Comparison of ENCODE assay signal across 10 cellular contexts in the genomic region with DNA sequence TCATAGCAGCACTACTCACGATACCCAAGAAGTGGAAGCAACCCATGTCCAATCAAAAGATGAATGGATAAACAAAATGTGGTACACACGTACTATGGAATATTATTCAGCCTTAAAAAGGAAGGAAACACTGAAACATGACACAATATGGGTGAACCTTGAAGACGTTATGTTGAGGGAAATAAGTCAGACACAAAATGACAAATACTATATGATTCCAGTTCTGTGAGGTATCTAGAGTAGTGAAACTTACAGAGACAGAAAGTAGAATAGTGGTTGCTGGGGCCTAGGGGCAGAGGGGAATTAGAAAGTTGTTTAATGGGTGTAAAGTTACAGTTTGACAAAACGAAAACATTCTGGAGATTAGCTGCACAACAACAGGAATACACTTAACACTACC. TPM values are rescaled to one million over a fixed set of nuclear protein-coding genes. Genes with fewer than 3 reads are reported as not detected.
DNase-seq lines count a peak whose midpoint lies in the region; ATAC-seq and TF ChIP-seq lines count a peak whose summit lies in the region.
"Had no signal": no experiment of that assay in that cellular context is flagged by ENCODE, and none has a peak within 500 bp of the region (broad histone marks: within the 10 kb centered on the region; RNA-seq: fewer than 3 reads in every experiment).

No MANE protein-coding gene starts in this region.

- H3K9ac ChIP-seq in Karpas-422 (ENCODE audit: low read length), result no peak overlapping the region

- H3K4me1 Mint-ChIP-seq in activated naive CD4-positive, alpha-beta T cell treated with anti-CD3 and anti-CD28 coated beads for 36 hours (ENCODE audit: low read depth), result peaks cover 68% of the 10 kb centered on the region
- H3K4me1 Mint-ChIP-seq in activated naive CD4-positive, alpha-beta T cell treated with anti-CD3 and anti-CD28 coated beads, Interleukin-2, amount 10 ng/mL, durations not matched to agents 7 days and 5 days, result peaks cover 12% of the 10 kb centered on the region
- H3K4me1 Mint-ChIP-seq in stimulated activated naive B cell treated with anti-CD40 and anti-IgM and Interleukin-4, amounts not matched to agents 10 μg/mL and 1 μg/mL and 100 μg/mL, for 72 hours, result peaks cover 32 to 60% of the 10 kb centered on the region in 2 donors

- TF ChIP-seq EP300 in suprapubic skin (IDR thresholded peaks at IDR 0.05), result no peak

- H3K36me3 Mint-ChIP-seq in activated naive CD4-positive, alpha-beta T cell treated with anti-CD3 and anti-CD28 coated beads for 36 hours (ENCODE audit: low read depth), result peaks cover 9% of the 10 kb centered on the region
- peaks cover 6% of the 10 kb centered on the region for H3K36me3 Mint-ChIP-seq in activated naive CD4-positive, alpha-beta T cell treated with anti-CD3 and anti-CD28 coated beads, Interleukin-2, amount 10 ng/mL, durations not matched to agents 7 days and 5 days
- H3K36me3 Mint-ChIP-seq in stimulated activated naive B cell treated with anti-CD40 and anti-IgM and Interleukin-4, amounts not matched to agents 10 μg/mL and 1 μg/mL and 100 μg/mL, for 72 hours, result peaks cover 18 to 22% of the 10 kb centered on the region in 2 donors

- no peak overlapping the region for H3K4me2 ChIP-seq in Karpas-422 (ENCODE audit: low read depth, low read length, poor library complexity, severe bottlenecking)

- H3K9me3 ChIP-seq in HEK293 (ENCODE audit: control insufficient read depth, insufficient read depth, low read depth, low read length) (no peaks in the 10 kb centered on the region), Karpas-422 (ENCODE audit: low read length) (no peaks in the 10 kb centered on the region), suprapubic skin (no peaks in the 10 kb centered on the region)
- H3K9me3 ChIP-seq: colonic mucosa had no signal

- no peak overlapping the region for H2AFZ ChIP-seq in Karpas-422 (ENCODE audit: low read length)

- H3K27me3 ChIP-seq in foreskin keratinocyte, result no peaks in the 10 kb centered on the region
- no peaks in the 10 kb centered on the region for H3K27me3 ChIP-seq in Karpas-422 (ENCODE audit: low read length)
- no peaks in the 10 kb centered on the region for H3K27me3 ChIP-seq in suprapubic skin
- H3K27me3 ChIP-seq: colonic mucosa had no signal

- no peak for TF ChIP-seq POLR2A in suprapubic skin (IDR thresholded peaks at IDR 0.05)

- H3K36me3 ChIP-seq in HEK293 (ENCODE audit: control insufficient read depth in 2 of 2, insufficient read depth in 1 of 2, low read length in 2 of 2), result no peaks in the 10 kb centered on the region
- H3K36me3 ChIP-seq in Karpas-422 (ENCODE audit: insufficient read depth, low read length), result no peaks in the 10 kb centered on the region
- no peaks in the 10 kb centered on the region for H3K36me3 ChIP-seq in suprapubic skin
- H3K36me3 ChIP-seq: colonic mucosa had no signal

- H3K4me3 ChIP-seq in HEK293 (ENCODE audit: low read depth, low read length) (no peak overlapping the region), Karpas-422 (ENCODE audit: low read length) (no peak overlapping the region), suprapubic skin (no peak overlapping the region)
- H3K4me3 ChIP-seq: colonic mucosa had no signal

- H3K4me3 Mint-ChIP-seq in activated naive CD4-positive, alpha-beta T cell treated with anti-CD3 and anti-CD28 coated beads for 36 hours, result no peak overlapping the region
- no peak overlapping the region for H3K4me3 Mint-ChIP-seq in activated naive CD4-positive, alpha-beta T cell treated with anti-CD3 and anti-CD28 coated beads, Interleukin-2, amount 10 ng/mL, durations not matched to agents 7 days and 5 days
- H3K4me3 Mint-ChIP-seq in stimulated activated naive B cell treated with anti-CD40 and anti-IgM and Interleukin-4, amounts not matched to agents 10 μg/mL and 1 μg/mL and 100 μg/mL, for 72 hours, result peak overlapping the region in 1 of 2 donors; percentile 55
- H3K4me3 Mint-ChIP-seq: activated CD4-positive, alpha-beta T cell treated with anti-CD3 and anti-CD28 coated beads, Interleukin-2, amount 10 ng/mL, durations not matched to agents 7 days and 5 days had no signal

- H3K4me1 ChIP-seq in HEK293 (ENCODE audit: control insufficient read depth, insufficient read depth, low read length) (peaks cover 15% of the 10 kb centered on the region), foreskin keratinocyte (no peaks in the 10 kb centered on the region), Karpas-422 (ENCODE audit: low read length) (peaks cover 38% of the 10 kb centered on the region), suprapubic skin (no peaks in the 10 kb centered on the region)
- H3K4me1 ChIP-seq: colonic mucosa had no signal

- DNase-seq in activated naive CD4-positive, alpha-beta T cell treated with anti-CD3 and anti-CD28 coated beads for 36 hours, result peak; percentile 34
- no peak for DNase-seq in activated naive CD4-positive, alpha-beta T cell treated with anti-CD3 and anti-CD28 coated beads, Interleukin-2, amount 10 ng/mL, durations not matched to agents 7 days and 5 days
- DNase-seq in stimulated activated naive B cell treated with anti-CD40 and anti-IgM and Interleukin-4, amounts not matched to agents 10 μg/mL and 1 μg/mL and 100 μg/mL, for 72 hours, result no peak
- DNase-seq in foreskin keratinocyte, result no peak
- DNase-seq in Karpas-422, result no peak
- no peak for DNase-seq in suprapubic skin (ENCODE audit: low spot score in 2 of 2)
- DNase-seq: activated CD4-positive, alpha-beta T cell treated with anti-CD3 and anti-CD28 coated beads, Interleukin-2, amount 10 ng/mL, durations not matched to agents 7 days and 5 days; colonic mucosa had no signal

- H3K27ac ChIP-seq in HEK293 (ENCODE audit: extremely low read depth, low read depth, low read length), result no peak overlapping the region
- no peak overlapping the region for H3K27ac ChIP-seq in foreskin keratinocyte
- H3K27ac ChIP-seq in Karpas-422 (ENCODE audit: low read length), result no peak overlapping the region
- H3K27ac ChIP-seq in suprapubic skin, result no peak overlapping the region
- H3K27ac ChIP-seq: colonic mucosa had no signal

- no peaks in the 10 kb centered on the region for H3K27me3 Mint-ChIP-seq in activated naive CD4-positive, alpha-beta T cell treated with anti-CD3 and anti-CD28 coated beads for 36 hours (ENCODE audit: low read depth)
- H3K27me3 Mint-ChIP-seq in activated naive CD4-positive, alpha-beta T cell treated with anti-CD3 and anti-CD28 coated beads, Interleukin-2, amount 10 ng/mL, durations not matched to agents 7 days and 5 days, result no peaks in the 10 kb centered on the region
- H3K27me3 Mint-ChIP-seq in stimulated activated naive B cell treated with anti-CD40 and anti-IgM and Interleukin-4, amounts not matched to agents 10 μg/mL and 1 μg/mL and 100 μg/mL, for 72 hours, result no peaks in the 10 kb centered on the region
- H3K27me3 Mint-ChIP-seq: activated CD4-positive, alpha-beta T cell treated with anti-CD3 and anti-CD28 coated beads, Interleukin-2, amount 10 ng/mL, durations not matched to agents 7 days and 5 days had no signal

- peak; percentile 77 for ATAC-seq in HG03565 (IDR thresholded peaks at IDR 0.05; ENCODE audit: unreplicated experiment)
- ATAC-seq in stimulated activated naive B cell treated with anti-CD40 and anti-IgM and Interleukin-4, amounts not matched to agents 10 μg/mL and 1 μg/mL and 100 μg/mL, for 72 hours (replicated peaks), result peak in 1 of 2 donors; percentile 53
- no peak for ATAC-seq in foreskin keratinocyte

- H3K79me2 ChIP-seq in Karpas-422 (ENCODE audit: low read length), result peaks cover 98% of the 10 kb centered on the region

- intact Hi-C loops in activated naive CD4-positive, alpha-beta T cell treated with anti-CD3 and anti-CD28 coated beads for 36 hours (cut with micrococcal nuclease), result loop anchor here (1.0 to 2.0 kb wide), 3 partner anchors 23 to 183 kb away; no protein-coding TSS in a partner anchor

- no peak for TF ChIP-seq CTCF in HEK293 (tag by site-specific recombination; IDR thresholded peaks at IDR 0.05)
- TF ChIP-seq CTCF in foreskin keratinocyte (conservative IDR thresholded peaks at IDR 0.05), result no peak
- no peak for TF ChIP-seq CTCF in suprapubic skin (IDR thresholded peaks at IDR 0.05)

- CTCF ChIA-PET in activated naive CD4-positive, alpha-beta T cell treated with anti-CD3 and anti-CD28 coated beads for 36 hours (lab: Charles Lee), result interaction anchor here (0.9 to 1.5 kb wide), 2 partner anchors 23 to 41 kb away, joined by 4 to 5 read pairs; no protein-coding TSS in a partner anchor
- CTCF ChIA-PET in activated naive CD4-positive, alpha-beta T cell treated with anti-CD3 and anti-CD28 coated beads, Interleukin-2, amount 10 ng/mL, durations not matched to agents 7 days and 5 days (lab: Charles Lee), result interaction anchor here (2.0 kb wide), 1 partner anchor 50 kb away, joined by 4 read pairs; no protein-coding TSS in a partner anchor
- CTCF ChIA-PET in HEK293 (lab: Yijun Ruan, JAX), result interaction anchor here (0.7 kb wide), 1 partner anchor 9 kb away, joined by 5 read pairs; no protein-coding TSS in a partner anchor

- no peaks in the 10 kb centered on the region for H3K9me2 ChIP-seq in Karpas-422 (replicated peaks; ENCODE audit: insufficient read depth, low read length)

- peaks cover 56% of the 10 kb centered on the region for H4K20me1 ChIP-seq in Karpas-422 (ENCODE audit: insufficient read depth, low read depth, low read length)

- POLR2A ChIA-PET in HEK293 (lab: Yijun Ruan, JAX), result no interaction called here

- H3K27ac Mint-ChIP-seq in activated naive CD4-positive, alpha-beta T cell treated with anti-CD3 and anti-CD28 coated beads for 36 hours, result peak overlapping the region; percentile 47
- H3K27ac Mint-ChIP-seq in activated naive CD4-positive, alpha-beta T cell treated with anti-CD3 and anti-CD28 coated beads, Interleukin-2, amount 10 ng/mL, durations not matched to agents 7 days and 5 days, result no peak overlapping the region
- H3K27ac Mint-ChIP-seq in stimulated activated naive B cell treated with anti-CD40 and anti-IgM and Interleukin-4, amounts not matched to agents 10 μg/mL and 1 μg/mL and 100 μg/mL, for 72 hours, result peak overlapping the region; percentile 86
- H3K27ac Mint-ChIP-seq: activated CD4-positive, alpha-beta T cell treated with anti-CD3 and anti-CD28 coated beads, Interleukin-2, amount 10 ng/mL, durations not matched to agents 7 days and 5 days had no signal

- no peaks in the 10 kb centered on the region for H3K9me3 Mint-ChIP-seq in activated naive CD4-positive, alpha-beta T cell treated with anti-CD3 and anti-CD28 coated beads for 36 hours
- H3K9me3 Mint-ChIP-seq in activated naive CD4-positive, alpha-beta T cell treated with anti-CD3 and anti-CD28 coated beads, Interleukin-2, amount 10 ng/mL, durations not matched to agents 7 days and 5 days, result no peaks in the 10 kb centered on the region
- H3K9me3 Mint-ChIP-seq in stimulated activated naive B cell treated with anti-CD40 and anti-IgM and Interleukin-4, amounts not matched to agents 10 μg/mL and 1 μg/mL and 100 μg/mL, for 72 hours, result peaks cover 0 to 2% of the 10 kb centered on the region in 2 donors
- H3K9me3 Mint-ChIP-seq: activated CD4-positive, alpha-beta T cell treated with anti-CD3 and anti-CD28 coated beads, Interleukin-2, amount 10 ng/mL, durations not matched to agents 7 days and 5 days had no signal

- 96% methylated on average over 4 of the region's 4 CpGs for WGBS in suprapubic skin

RNA-seq across cellular contexts. Expression of a gene that starts 24.7 kb away (rescaled TPM):
- total RNA-seq in activated naive CD4-positive, alpha-beta T cell treated with anti-CD3 and anti-CD28 coated beads for 36 hours, result 10 to 100 TPM; 54.5 to 55.9 TPM
- total RNA-seq in foreskin keratinocyte (24.0 and 26.8 TPM in 2 replicates), suprapubic skin (10 to 100 TPM; 24.9 to 60.4 (median 38.3) TPM)
- polyA plus RNA-seq in foreskin keratinocyte, result 5.3 and 6.9 TPM in 2 replicates
- total RNA-seq in Karpas-422 (2014; rRNA removed; shearing (Covaris generic); ENCODE audit: low replicate concordance), result 9.0 and 22.8 TPM in 2 replicates
